Comparison of ENCODE assay signal across 24 cellular contexts in the genomic region with DNA sequence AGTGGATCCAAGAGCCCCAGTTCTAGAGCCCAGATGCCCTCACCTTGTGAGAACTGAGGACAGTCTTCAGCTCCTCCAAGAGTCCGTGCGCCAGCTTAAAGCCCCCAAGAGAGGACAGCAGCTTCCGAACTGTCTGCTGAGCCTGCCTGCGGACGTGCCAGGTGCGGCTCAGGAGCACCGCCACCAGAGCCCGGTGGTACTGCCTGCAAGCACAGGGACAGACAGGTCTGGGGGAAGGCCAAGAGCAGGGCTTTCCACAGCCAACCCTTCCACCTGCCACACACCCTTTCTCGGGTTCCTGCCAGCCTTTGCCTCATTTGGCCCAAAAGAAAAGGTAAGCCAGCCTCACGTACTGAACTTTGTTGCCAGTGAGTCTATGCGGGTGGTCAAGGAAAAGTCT.
"Had no signal": no experiment of that assay in that cellular context is flagged by ENCODE, and none has a peak within 500 bp of the region (broad histone marks: within the 10 kb centered on the region; RNA-seq: fewer than 3 reads in every experiment).

No MANE protein-coding gene starts in this region.

- H3K9me3 ChIP-seq: neutrophil, vagina had no signal

- H3K4me1 ChIP-seq: vagina had no signal

- H3K4me3 ChIP-seq: coronary artery, dorsolateral prefrontal cortex, vagina had no signal

- H3K27me3 ChIP-seq: dorsolateral prefrontal cortex, neutrophil, vagina had no signal

- H3K27ac ChIP-seq: coronary artery, dorsolateral prefrontal cortex, neutrophil, vagina had no signal

- DNase-seq: activated CD4-positive, alpha-beta T cell treated with anti-CD3 and anti-CD28 coated beads for 1 hour; activated CD4-positive, alpha-beta T cell treated with anti-CD3 and anti-CD28 coated beads, Interleukin-2, amount 50 U/mL, for 1 hour; activated CD8-positive, alpha-beta memory T cell treated with anti-CD3 and anti-CD28 coated beads, Interleukin-2, amount 10 ng/mL, durations not matched to agents 7 days and 5 days; activated CD8-positive, alpha-beta T cell treated with anti-CD3 and anti-CD28 coated beads, Interleukin-2, amount 10 ng/mL, durations not matched to agents 7 days and 5 days; activated naive CD4-positive, alpha-beta T cell; activated T-cell treated with anti-CD3 and anti-CD28 coated beads, Interleukin-2, amount 50 U/mL, for 72 hours; anterior cingulate cortex; effector memory CD8-positive, alpha-beta T cell; foreskin fibroblast; head of caudate nucleus; hippocampal formation; left cardiac atrium; mammary epithelial cell; small intestine; stimulated activated CD4-positive, alpha-beta T cell treated with anti-CD3 and anti-CD28 coated beads, Interleukin-4, amount 100 ng/mL, for 4 hours; stimulated activated CD8-positive, alpha-beta memory T cell treated with anti-CD3 and anti-CD28 coated beads, Interleukin-4, amount 100 ng/mL, for 48 hours; stimulated activated naive CD8-positive, alpha-beta T cell treated with anti-CD3 and anti-CD28 coated beads, Interleukin-15, amount 100 ng/mL, for 72 hours; T-helper 2 cell had no signal

- ATAC-seq: activated CD8-positive, alpha-beta memory T cell treated with anti-CD3 and anti-CD28 coated beads, Interleukin-2, amount 10 ng/mL, durations not matched to agents 7 days and 5 days; activated CD8-positive, alpha-beta T cell treated with anti-CD3 and anti-CD28 coated beads, Interleukin-2, amount 10 ng/mL, durations not matched to agents 7 days and 5 days; activated T-cell treated with anti-CD3 and anti-CD28 coated beads, Interleukin-2, amount 50 U/mL, for 72 hours; effector memory CD8-positive, alpha-beta T cell; left cardiac atrium; sciatic nerve; stimulated activated memory B cell treated with anti-CD40 and anti-IgM and Interleukin-4, amounts not matched to agents 10 μg/mL and 1 μg/mL and 100 μg/mL, for 72 hours; stimulated activated naive CD8-positive, alpha-beta T cell treated with anti-CD3 and anti-CD28 coated beads, Interleukin-15, amount 100 ng/mL, for 72 hours had no signal
